In genomic region chr13:50452761-50453160, GRCh38 we compare ENCODE assay signal across 26 cellular contexts.
DNase-seq lines count a peak whose midpoint lies in the region; ATAC-seq and TF ChIP-seq lines count a peak whose summit lies in the region.
"Had no signal": no experiment of that assay in that cellular context is flagged by ENCODE, and none has a peak within 500 bp of the region (broad histone marks: within the 10 kb centered on the region; RNA-seq: fewer than 3 reads in every experiment).

No MANE protein-coding gene starts in this region.

- DNase-seq in H9 (no peak), adipocyte (ENCODE audit: low read depth) (no peak), left ventricle myocardium inferior (no peak), sciatic nerve (ENCODE audit: low spot score) (no peak), Peyer's patch (no peak), hepatic stellate cell (ENCODE audit: low spot score) (no peak)
- no peak for DNase-seq in activated CD4-positive, alpha-beta T cell treated with anti-CD3 and anti-CD28 coated beads, Interleukin-2, amount 50 U/mL, for 1 hour
- no peak for DNase-seq in activated CD8-positive, alpha-beta memory T cell treated with anti-CD3 and anti-CD28 coated beads for 24 hours
- DNase-seq: activated CD4-positive, alpha-beta memory T cell treated with anti-CD3 and anti-CD28 coated beads for 36 hours; activated CD4-positive, CD25-positive, alpha-beta regulatory T cell treated with anti-CD3 and anti-CD28 coated beads, Interleukin-2, amount 50 U/mL, for 72 hours; activated CD8-positive, alpha-beta memory T cell treated with anti-CD3 and anti-CD28 coated beads, Interleukin-2, amount 50 U/mL, for 48 hours; activated naive CD4-positive, alpha-beta T cell treated with anti-CD3 and anti-CD28 coated beads, Interleukin-2, amount 10 ng/mL, durations not matched to agents 7 days and 5 days; KBM-7; mucosa of descending colon; NCI-H1105; NCI-H1930; NCI-H2227 treated with DMSO at 0.1 percent for 48 hours; NCI-H526; pancreas; PC-3; SHP77; spleen; stimulated activated CD8-positive, alpha-beta memory T cell treated with anti-CD3 and anti-CD28 coated beads, Interleukin-4, amount 100 ng/mL, for 48 hours; transverse colon had no signal

- peak overlapping the region in 2 of 3 experiments; percentile 6 to 60; a peak in 2 of 7 replicates for H3K27ac Mint-ChIP-seq in H9
- H3K27ac Mint-ChIP-seq: activated CD4-positive, alpha-beta memory T cell treated with anti-CD3 and anti-CD28 coated beads for 36 hours; activated naive CD4-positive, alpha-beta T cell treated with anti-CD3 and anti-CD28 coated beads, Interleukin-2, amount 10 ng/mL, durations not matched to agents 7 days and 5 days had no signal

- no peaks in the 10 kb centered on the region for H3K79me1 ChIP-seq in H9 (ENCODE audit: insufficient read depth, low read depth, low read length, poor library complexity, severe bottlenecking)

- H4K91ac ChIP-seq in H9 (ENCODE audit: insufficient read length, low read depth, low read length): no peak overlapping the region

- H3K27me3 ChIP-seq in H9 (ENCODE audit: insufficient read depth, low read length) (no peaks in the 10 kb centered on the region), adipocyte (replicated peaks; ENCODE audit: control insufficient read depth, insufficient read depth, low read length) (no peaks in the 10 kb centered on the region), left ventricle myocardium inferior (ENCODE audit: low read depth) (no peaks in the 10 kb centered on the region), Peyer's patch (no peaks in the 10 kb centered on the region)
- H3K27me3 ChIP-seq: BLaER1 treated with 17β-estradiol and CSF1 and Interleukin-3, amounts not matched to agents 10 nM and 100 nM; pancreas; spleen; transverse colon had no signal

- no peak overlapping the region for H2BK120ac ChIP-seq in H9 (ENCODE audit: low read depth, low read length, poor library complexity, severe bottlenecking)

- no peak overlapping the region for H3K56ac ChIP-seq in H9 (ENCODE audit: insufficient read length, low read depth, low read length)

- H4K5ac ChIP-seq in H9 (ENCODE audit: insufficient read length, low read depth, low read length): no peak overlapping the region

- no peak overlapping the region for H2BK5ac ChIP-seq in H9 (ENCODE audit: insufficient read length, low read length)

- H3K4me3 Mint-ChIP-seq in H9: no peak overlapping the region
- H3K4me3 Mint-ChIP-seq: activated CD4-positive, alpha-beta memory T cell treated with anti-CD3 and anti-CD28 coated beads for 36 hours; activated naive CD4-positive, alpha-beta T cell treated with anti-CD3 and anti-CD28 coated beads, Interleukin-2, amount 10 ng/mL, durations not matched to agents 7 days and 5 days had no signal

- H3K27ac ChIP-seq in H9 (ENCODE audit: insufficient read length, low read depth, low read length) (no peak overlapping the region), left ventricle myocardium inferior (replicated peaks) (peak overlapping the region; percentile 43), Peyer's patch (no peak overlapping the region)
- H3K27ac ChIP-seq: BLaER1 treated with 17β-estradiol and CSF1 and Interleukin-3, amounts not matched to agents 10 nM and 100 nM; spleen; transverse colon had no signal

- H2BK15ac ChIP-seq in H9 (ENCODE audit: low read depth, low read length): no peak overlapping the region

- no peaks in the 10 kb centered on the region for H3K23me2 ChIP-seq in H9 (ENCODE audit: insufficient read length, low read depth, low read length, poor library complexity, severe bottlenecking)

- H3K4me1 ChIP-seq in H9 (ENCODE audit: insufficient read depth, low read length): peaks cover 6% of the 10 kb centered on the region; the same call in 1 of the 2 replicates
- H3K4me1 ChIP-seq in adipocyte (ENCODE audit: control insufficient read depth, insufficient read depth, low read length): peaks cover 35% of the 10 kb centered on the region
- peaks cover 49% of the 10 kb centered on the region for H3K4me1 ChIP-seq in left ventricle myocardium inferior
- no peaks in the 10 kb centered on the region for H3K4me1 ChIP-seq in Peyer's patch
- H3K4me1 ChIP-seq: HAP-1, transverse colon had no signal

- H3K4me2 ChIP-seq in H9 (ENCODE audit: insufficient read depth, insufficient read length, low read length): no peak overlapping the region

- WGBS in H9 (ENCODE audit: extremely low coverage, insufficient read length, low lambda C conversion rate): no CpG with 5 or more reads among the region's 2 CpGs

- H3K4me3 ChIP-seq in adipocyte (ENCODE audit: low read length) (peak overlapping the region; percentile 51), left ventricle myocardium inferior (no peak overlapping the region), Peyer's patch (no peak overlapping the region)
- H3K4me3 ChIP-seq: BLaER1 treated with 17β-estradiol and CSF1 and Interleukin-3, amounts not matched to agents 10 nM and 100 nM; HAP-1; mucosa of descending colon; pancreas; spleen; transverse colon had no signal

- no peak for TF ChIP-seq CTCF in H9 (conservative IDR thresholded peaks at IDR 0.05)
- no peak for TF ChIP-seq CTCF in left ventricle myocardium inferior (IDR thresholded peaks at IDR 0.05; ENCODE audit: borderline replicate concordance)
- no peak for TF ChIP-seq CTCF in Peyer's patch (IDR thresholded peaks at IDR 0.05)

- no peaks in the 10 kb centered on the region for H3K27me3 Mint-ChIP-seq in H9 (ENCODE audit: low read depth)
- H3K27me3 Mint-ChIP-seq: activated CD4-positive, alpha-beta memory T cell treated with anti-CD3 and anti-CD28 coated beads for 36 hours; activated naive CD4-positive, alpha-beta T cell treated with anti-CD3 and anti-CD28 coated beads, Interleukin-2, amount 10 ng/mL, durations not matched to agents 7 days and 5 days had no signal

- no peak overlapping the region for H2AK5ac ChIP-seq in H9 (ENCODE audit: insufficient read length, low read length)

- no peaks in the 10 kb centered on the region for H3K9me3 ChIP-seq in H9 (ENCODE audit: control insufficient read depth, low read depth, low read length)
- H3K9me3 ChIP-seq in adipocyte (ENCODE audit: control insufficient read depth, low read length): no peaks in the 10 kb centered on the region
- H3K9me3 ChIP-seq in left ventricle myocardium inferior (replicated peaks): no peaks in the 10 kb centered on the region
- H3K9me3 ChIP-seq in Peyer's patch: no peaks in the 10 kb centered on the region
- H3K9me3 ChIP-seq: HAP-1, mucosa of descending colon, pancreas, spleen, transverse colon had no signal

- peaks cover 0 to 2% (median 0%) of the 10 kb centered on the region in 3 experiments; a peak in 1 of 7 replicates for H3K36me3 Mint-ChIP-seq in H9 (ENCODE audit: insufficient read depth in 1 of 3, low read depth in 3 of 3)
- H3K36me3 Mint-ChIP-seq: activated CD4-positive, alpha-beta memory T cell treated with anti-CD3 and anti-CD28 coated beads for 36 hours; activated naive CD4-positive, alpha-beta T cell treated with anti-CD3 and anti-CD28 coated beads, Interleukin-2, amount 10 ng/mL, durations not matched to agents 7 days and 5 days had no signal

- no peak overlapping the region for H3K18ac ChIP-seq in H9 (ENCODE audit: insufficient read length, low read depth, low read length)

- no peak overlapping the region for H2BK12ac ChIP-seq in H9 (ENCODE audit: insufficient read length, low read depth, low read length)

- no peak overlapping the region for H3K23ac ChIP-seq in H9 (ENCODE audit: insufficient read length, low read depth, low read length)

- H3K36me3 ChIP-seq in adipocyte (ENCODE audit: control insufficient read depth, insufficient read depth, low read length, severe bottlenecking): no peaks in the 10 kb centered on the region
- no peaks in the 10 kb centered on the region for H3K36me3 ChIP-seq in left ventricle myocardium inferior
- no peaks in the 10 kb centered on the region for H3K36me3 ChIP-seq in Peyer's patch
- H3K36me3 ChIP-seq: BLaER1 treated with 17β-estradiol and CSF1 and Interleukin-3, amounts not matched to agents 10 nM and 100 nM; HAP-1; pancreas; spleen; transverse colon had no signal

- no peak overlapping the region for H2AFZ ChIP-seq in H9 (ENCODE audit: low read length)

- TF ChIP-seq POLR2A in Peyer's patch (IDR thresholded peaks at IDR 0.05): no peak

- no peak overlapping the region for H3K9ac ChIP-seq in H9 (ENCODE audit: extremely low read depth, insufficient read length, low read length)
- H3K9ac ChIP-seq in adipocyte (ENCODE audit: low read length): peak overlapping the region; percentile 61
- H3K9ac ChIP-seq: BLaER1 treated with 17β-estradiol and CSF1 and Interleukin-3, amounts not matched to agents 10 nM and 100 nM had no signal

- no peaks in the 10 kb centered on the region for H3K9me3 Mint-ChIP-seq in H9
- H3K9me3 Mint-ChIP-seq: activated CD4-positive, alpha-beta memory T cell treated with anti-CD3 and anti-CD28 coated beads for 36 hours; activated naive CD4-positive, alpha-beta T cell treated with anti-CD3 and anti-CD28 coated beads, Interleukin-2, amount 10 ng/mL, durations not matched to agents 7 days and 5 days had no signal

- intact Hi-C loops in left ventricle myocardium inferior (cut with micrococcal nuclease): no loop called here
- intact Hi-C loops in sciatic nerve (cut with DNase I): no loop called here

- no peak overlapping the region for H4K8ac ChIP-seq in H9 (replicated peaks; ENCODE audit: insufficient read length, low read depth, low read length)

- H3K14ac ChIP-seq in H9 (ENCODE audit: insufficient read depth, low read length): no peak overlapping the region

- no peak overlapping the region for H3T11ph ChIP-seq in H9 (ENCODE audit: low read length)

- H3K4ac ChIP-seq in H9 (ENCODE audit: low read depth, low read length): no peak overlapping the region

- peaks cover 42 to 43% of the 10 kb centered on the region in 2 experiments for H3K4me1 Mint-ChIP-seq in H9
- H3K4me1 Mint-ChIP-seq: activated naive CD4-positive, alpha-beta T cell treated with anti-CD3 and anti-CD28 coated beads, Interleukin-2, amount 10 ng/mL, durations not matched to agents 7 days and 5 days had no signal

- H2BK20ac ChIP-seq in H9 (ENCODE audit: low read depth, low read length, poor library complexity, severe bottlenecking): no peak overlapping the region

- no peaks in the 10 kb centered on the region for H4K20me1 ChIP-seq in H9 (ENCODE audit: control insufficient read depth, insufficient read depth, insufficient read length)
- H4K20me1 ChIP-seq: BLaER1 treated with 17β-estradiol and CSF1 and Interleukin-3, amounts not matched to agents 10 nM and 100 nM had no signal

- peak; percentile 65 for ATAC-seq in sciatic nerve
- ATAC-seq: mucosa of descending colon, PC-3 had no signal

- H3K79me2 ChIP-seq in H9 (ENCODE audit: insufficient read depth, low read length): no peaks in the 10 kb centered on the region
